In the genomic region with DNA sequence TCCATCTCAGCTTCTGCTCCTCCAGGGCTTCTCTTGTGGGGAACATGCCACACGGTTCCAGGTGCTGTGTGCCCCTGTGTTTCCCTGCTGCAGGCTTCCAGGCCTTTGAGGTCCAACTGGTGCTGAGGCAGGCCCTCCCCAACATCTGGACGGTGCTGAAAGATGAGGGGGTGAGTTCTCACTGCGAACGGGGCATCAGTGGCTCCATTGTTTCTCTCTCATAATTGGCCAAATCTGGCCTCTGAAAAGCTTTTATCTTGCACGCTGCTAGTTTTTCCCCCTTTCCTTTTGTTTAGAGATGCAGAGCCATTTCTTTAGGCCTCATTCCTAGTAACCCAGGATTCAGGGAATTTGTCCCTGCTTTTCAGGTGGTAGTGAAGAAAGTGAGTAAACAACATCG, we compare ENCODE assay signal across 1 cellular context.
TF ChIP-seq lines count a peak whose summit lies in the region.

No MANE protein-coding gene starts in this region.

TF ChIP-seq in WTC11, 78 proteins besides CTCF, POLR2A, EP300 and RAD21 (continued from another document):
- TF ChIP-seq SMAD4 (CRISPR knock-in tag; IDR thresholded peaks at IDR 0.05), result no peak
